Comparison of ENCODE assay signal across 8 cellular contexts in genomic region chr16:15653227-15653626, GRCh38. TPM values are rescaled to one million over a fixed set of nuclear protein-coding genes. Genes with fewer than 3 reads are reported as not detected.
A peak's percentile ranks its signal among the peaks of the same experiment; 100 is the strongest.
DNase-seq lines count a peak whose midpoint lies in the region; ATAC-seq and TF ChIP-seq lines count a peak whose summit lies in the region.

No MANE protein-coding gene starts in this region.

- no peak overlapping the region for H2AK5ac ChIP-seq in H9 (ENCODE audit: insufficient read length, low read length)

- no peak overlapping the region for H3K27ac ChIP-seq in CD4-positive, alpha-beta memory T cell (ENCODE audit: low read depth, low read length)
- no peak overlapping the region for H3K27ac ChIP-seq in H9 (ENCODE audit: insufficient read length, low read depth, low read length)

- H3K27me3 ChIP-seq in CD4-positive, alpha-beta memory T cell (ENCODE audit: insufficient read depth, low read length), result no peaks in the 10 kb centered on the region
- no peaks in the 10 kb centered on the region for H3K27me3 ChIP-seq in H9 (ENCODE audit: insufficient read depth, low read length)

- no peak overlapping the region for H2BK5ac ChIP-seq in H9 (ENCODE audit: insufficient read length, low read length)

- no peak overlapping the region for H3T11ph ChIP-seq in H9 (ENCODE audit: low read length)

- H3K9me3 Mint-ChIP-seq in CD4-positive, alpha-beta memory T cell, result no peaks in the 10 kb centered on the region
- H3K9me3 Mint-ChIP-seq in natural killer cell (no peaks in the 10 kb centered on the region), H9 (0 out of 5 replicates have a peak, but pooled peaks cover 0 to 2% of the 10 kb centered on the region in 2 experiments)

- no peak overlapping the region for H4K5ac ChIP-seq in H9 (ENCODE audit: insufficient read length, low read depth, low read length)

- peaks cover 2% of the 10 kb centered on the region for H4K20me1 ChIP-seq in H9 (ENCODE audit: control insufficient read depth, insufficient read depth, insufficient read length)

- no peak overlapping the region for H3K23ac ChIP-seq in H9 (ENCODE audit: insufficient read length, low read depth, low read length)

- no peak for ATAC-seq in natural killer cell

- H3K4ac ChIP-seq in H9 (ENCODE audit: low read depth, low read length), result no peak overlapping the region

- no peak overlapping the region for H4K91ac ChIP-seq in H9 (ENCODE audit: insufficient read length, low read depth, low read length)

- no peak overlapping the region for H4K8ac ChIP-seq in H9 (replicated peaks; ENCODE audit: insufficient read length, low read depth, low read length)

- intact Hi-C loops in CD4-positive, alpha-beta memory T cell (cut with micrococcal nuclease), result no loop called here
- intact Hi-C loops in natural killer cell (cut with micrococcal nuclease), result no loop called here

- H2AFZ ChIP-seq in H9 (ENCODE audit: low read length), result no peak overlapping the region

- no CpG with 5 or more reads among the region's 4 CpGs for WGBS in H9 (ENCODE audit: extremely low coverage, insufficient read length, low lambda C conversion rate)

- H2BK20ac ChIP-seq in H9 (ENCODE audit: low read depth, low read length, poor library complexity, severe bottlenecking), result no peak overlapping the region

- CTCF ChIA-PET in CD4-positive, alpha-beta memory T cell (lab: Charles Lee; ENCODE audit: partially characterized antibody), result interaction anchor here (1.1 to 2.9 kb wide), 3 partner anchors 9 to 19 kb away, joined by 3 to 16 read pairs (median 3); partner anchors contain the start of gene MARF1

- peaks cover 11% of the 10 kb centered on the region for H3K79me1 ChIP-seq in H9 (ENCODE audit: insufficient read depth, low read depth, low read length, poor library complexity, severe bottlenecking)

- POLR2A ChIA-PET in CD4-positive, alpha-beta memory T cell (lab: Charles Lee; ENCODE audit: partially characterized antibody), result interaction anchor here (1.1 to 1.4 kb wide), 3 partner anchors 10 to 18 kb away, joined by 4 to 6 read pairs (median 4); partner anchors contain the start of gene MARF1

- peaks cover 35 to 66% (median 51%) of the 10 kb centered on the region in 4 donors for H3K4me1 Mint-ChIP-seq in CD4-positive, alpha-beta memory T cell
- peaks cover 37% of the 10 kb centered on the region in 2 donors for H3K4me1 Mint-ChIP-seq in natural killer cell
- peaks cover 7 to 9% of the 10 kb centered on the region in 2 experiments; a peak in 3 of 4 replicates for H3K4me1 Mint-ChIP-seq in H9

- no peak overlapping the region for H3K9ac ChIP-seq in H9 (ENCODE audit: extremely low read depth, insufficient read length, low read length)

- H3K36me3 ChIP-seq in CD4-positive, alpha-beta memory T cell (ENCODE audit: insufficient read depth, low read length), result peaks cover 7% of the 10 kb centered on the region

- H2BK12ac ChIP-seq in H9 (ENCODE audit: insufficient read length, low read depth, low read length), result no peak overlapping the region

- DNase-seq in CD4-positive, alpha-beta memory T cell, result no peak
- DNase-seq in NCI-H2029 treated with DMSO at 0.1 percent for 48 hours (lab: John Stamatoyannopoulos, UW) (peak; percentile 63), cardiac fibroblast (ENCODE audit: low read depth in 2 of 2) (peak; percentile 74 to 80), natural killer cell (no peak), GF-D8 (lab: John Stamatoyannopoulos, UW) (no peak), SIG-M5 treated with dmso at 0.1 percent for 504 hours (lab: John Stamatoyannopoulos, UW; ENCODE audit: unreplicated experiment) (no peak), H9 (no peak), cortex of kidney (lab: John Stamatoyannopoulos, UW) (no peak)

- H3K27me3 Mint-ChIP-seq in CD4-positive, alpha-beta memory T cell, result no peaks in the 10 kb centered on the region
- H3K27me3 Mint-ChIP-seq in natural killer cell (ENCODE audit: low read depth in 2 of 2) (no peaks in the 10 kb centered on the region), H9 (ENCODE audit: low read depth) (no peaks in the 10 kb centered on the region; the same call in 1 of the 2 replicates)

- peaks cover 64% of the 10 kb centered on the region for H3K4me1 ChIP-seq in CD4-positive, alpha-beta memory T cell (ENCODE audit: insufficient read depth, low read length)
- no peaks in the 10 kb centered on the region for H3K4me1 ChIP-seq in H9 (ENCODE audit: insufficient read depth, low read length)

- no peak overlapping the region for H2BK15ac ChIP-seq in H9 (ENCODE audit: low read depth, low read length)

- no peak for TF ChIP-seq CTCF in cardiac fibroblast (IDR thresholded peaks at IDR 0.05; ENCODE audit: low read depth, low read length)
- TF ChIP-seq CTCF in natural killer cell (IDR thresholded peaks at IDR 0.05), result no peak
- TF ChIP-seq CTCF in H9 (conservative IDR thresholded peaks at IDR 0.05), result no peak

- H3K9me3 ChIP-seq in CD4-positive, alpha-beta memory T cell (ENCODE audit: control insufficient read depth in 1 of 2, low read length in 2 of 2), result no peaks in the 10 kb centered on the region
- no peaks in the 10 kb centered on the region for H3K9me3 ChIP-seq in H9 (ENCODE audit: control insufficient read depth, low read depth, low read length)

- peaks cover 6% of the 10 kb centered on the region for H3K23me2 ChIP-seq in H9 (ENCODE audit: insufficient read length, low read depth, low read length, poor library complexity, severe bottlenecking)

- H3K4me3 Mint-ChIP-seq in CD4-positive, alpha-beta memory T cell, result peak overlapping the region; percentile 49 to 99 (median 65)
- H3K4me3 Mint-ChIP-seq in natural killer cell, result peak overlapping the region; percentile 14
- H3K4me3 Mint-ChIP-seq in H9, result no peak overlapping the region

- no peak overlapping the region for H3K18ac ChIP-seq in H9 (ENCODE audit: insufficient read length, low read depth, low read length)

- H3K27ac Mint-ChIP-seq in CD4-positive, alpha-beta memory T cell, result peak overlapping the region; percentile 47 to 98 (median 64)
- H3K27ac Mint-ChIP-seq in natural killer cell (peak overlapping the region; percentile 36 to 95), H9 (no peak overlapping the region; a peak in 1 of 7 replicates)

- peaks cover 5 to 46% of the 10 kb centered on the region in 2 donors for H3K36me3 Mint-ChIP-seq in CD4-positive, alpha-beta memory T cell
- no peaks in the 10 kb centered on the region for H3K36me3 Mint-ChIP-seq in natural killer cell
- H3K36me3 Mint-ChIP-seq in H9 (ENCODE audit: insufficient read depth in 1 of 3, low read depth in 3 of 3), result peaks cover 2 to 11% (median 6%) of the 10 kb centered on the region in 3 experiments; a peak in 5 of 7 replicates

- no peaks in the 10 kb centered on the region; the same call in 1 of the 2 replicates for H3K79me2 ChIP-seq in H9 (ENCODE audit: insufficient read depth, low read length)

- H3K56ac ChIP-seq in H9 (ENCODE audit: insufficient read length, low read depth, low read length), result no peak overlapping the region

- H3K14ac ChIP-seq in H9 (ENCODE audit: insufficient read depth, low read length), result no peak overlapping the region

- no peak overlapping the region for H3K4me2 ChIP-seq in H9 (ENCODE audit: insufficient read depth, insufficient read length, low read length)

- H2BK120ac ChIP-seq in H9 (ENCODE audit: low read depth, low read length, poor library complexity, severe bottlenecking), result no peak overlapping the region

- no peak overlapping the region for H3K4me3 ChIP-seq in CD4-positive, alpha-beta memory T cell (ENCODE audit: low read length in 2 of 2)
- no peak overlapping the region for H3K4me3 ChIP-seq in cardiac fibroblast (replicated peaks in 1 of 2; ENCODE audit: low read depth in 2 of 2, low read length in 2 of 2)

RNA-seq across cellular contexts. Expression of gene NDE1, which starts 3.2 kb away (rescaled TPM):
- total RNA-seq in CD4-positive, alpha-beta memory T cell, result 100 to 1,000 TPM; 124 to 128 TPM
- polyA plus RNA-seq in CD4-positive, alpha-beta memory T cell, result 10 to 100 TPM; 15.3 to 63.9 TPM
- total RNA-seq in natural killer cell, result 100 to 1,000 TPM; 104 to 118 (median 114) TPM
- 45.9 and 49.6 TPM in 2 replicates for total RNA-seq in H9 (2021)

RNA-seq across cellular contexts. Expression of gene MARF1, which starts 10.3 kb away (rescaled TPM):
- total RNA-seq in CD4-positive, alpha-beta memory T cell, result 100 to 1,000 TPM; 223 to 235 TPM
- polyA plus RNA-seq in CD4-positive, alpha-beta memory T cell, result 10 to 100 TPM in 1 of 2 donors, 1 to 10 TPM in 1; 6.8 to 19.7 TPM
- 100 to 1,000 TPM; 127 to 149 (median 140) TPM for total RNA-seq in natural killer cell
- total RNA-seq in H9 (2021), result 22.3 and 23.3 TPM in 2 replicates

Comparison
In these comparisons a context has a peak if more than half of its experiments do, and no peak if none do; other contexts are left out.
1. DNase-seq: peak in NCI-H2029 treated with DMSO at 0.1 percent for 48 hours (single experiment) and cardiac fibroblast (2 of 2); none in CD4-positive, alpha-beta memory T cell (0 of 5), natural killer cell (single experiment), GF-D8 (single experiment), SIG-M5 treated with dmso at 0.1 percent for 504 hours (single experiment), H9 (single experiment) and cortex of kidney (single experiment).
2. H3K27ac Mint-ChIP-seq: peak in CD4-positive, alpha-beta memory T cell (7 of 7) and natural killer cell (2 of 2); none in H9 (0 of 3).
3. H3K4me3 Mint-ChIP-seq: peak in CD4-positive, alpha-beta memory T cell (8 of 8) and natural killer cell (single experiment); none in H9 (0 of 2).